1 cellular context compared by ENCODE assay signal in the genomic region with DNA sequence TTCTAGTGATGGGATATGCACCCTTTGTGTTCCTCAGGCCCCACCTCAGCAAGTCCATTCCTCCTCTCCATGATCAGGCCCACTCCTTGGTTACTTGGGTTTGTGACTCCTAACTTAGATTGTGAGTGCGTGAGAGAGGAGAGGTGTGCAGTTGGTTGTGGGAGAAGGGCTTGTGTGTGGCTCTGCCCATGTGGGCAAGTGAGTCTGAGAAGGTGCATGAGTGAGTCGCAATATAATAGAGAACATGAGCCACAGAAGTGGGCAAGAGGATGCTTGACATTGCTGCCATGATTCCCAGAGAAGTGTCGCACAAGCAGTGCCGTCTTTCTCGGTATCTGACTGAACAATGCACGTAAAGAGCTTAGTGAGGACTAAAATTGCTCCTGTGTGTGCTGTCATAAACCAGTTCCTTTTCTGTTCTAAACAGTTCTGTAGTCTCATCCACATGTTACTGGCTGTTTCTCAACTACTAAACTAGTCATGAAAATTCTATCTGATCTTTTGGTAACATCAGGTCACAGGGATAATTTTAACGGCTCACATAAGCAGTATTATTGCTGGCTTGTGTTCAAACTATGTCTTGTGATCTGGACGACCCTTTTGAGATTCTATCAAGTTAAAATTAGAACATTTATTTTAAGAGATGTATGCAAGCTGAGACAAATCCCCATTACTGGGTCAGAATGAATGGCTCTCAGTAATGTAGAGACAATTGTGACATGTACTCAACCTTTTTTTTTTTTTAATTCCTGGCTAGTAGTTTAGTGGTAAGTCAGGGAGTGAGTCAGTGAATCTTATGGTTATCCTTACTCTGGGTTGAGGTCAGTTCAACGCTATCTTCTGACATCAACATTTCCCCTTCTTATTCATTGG.
TF ChIP-seq lines count a peak whose summit lies in the region.

No MANE protein-coding gene starts in this region.

TF ChIP-seq in H1, 55 proteins besides CTCF, POLR2A, EP300 and RAD21 (continued from another document):
- TF ChIP-seq RFX5 (IDR thresholded peaks at IDR 0.05; ENCODE audit: borderline replicate concordance, low read depth, low read length): no peak
